ENCODE assay signal across 1 cellular context in the genomic region with DNA sequence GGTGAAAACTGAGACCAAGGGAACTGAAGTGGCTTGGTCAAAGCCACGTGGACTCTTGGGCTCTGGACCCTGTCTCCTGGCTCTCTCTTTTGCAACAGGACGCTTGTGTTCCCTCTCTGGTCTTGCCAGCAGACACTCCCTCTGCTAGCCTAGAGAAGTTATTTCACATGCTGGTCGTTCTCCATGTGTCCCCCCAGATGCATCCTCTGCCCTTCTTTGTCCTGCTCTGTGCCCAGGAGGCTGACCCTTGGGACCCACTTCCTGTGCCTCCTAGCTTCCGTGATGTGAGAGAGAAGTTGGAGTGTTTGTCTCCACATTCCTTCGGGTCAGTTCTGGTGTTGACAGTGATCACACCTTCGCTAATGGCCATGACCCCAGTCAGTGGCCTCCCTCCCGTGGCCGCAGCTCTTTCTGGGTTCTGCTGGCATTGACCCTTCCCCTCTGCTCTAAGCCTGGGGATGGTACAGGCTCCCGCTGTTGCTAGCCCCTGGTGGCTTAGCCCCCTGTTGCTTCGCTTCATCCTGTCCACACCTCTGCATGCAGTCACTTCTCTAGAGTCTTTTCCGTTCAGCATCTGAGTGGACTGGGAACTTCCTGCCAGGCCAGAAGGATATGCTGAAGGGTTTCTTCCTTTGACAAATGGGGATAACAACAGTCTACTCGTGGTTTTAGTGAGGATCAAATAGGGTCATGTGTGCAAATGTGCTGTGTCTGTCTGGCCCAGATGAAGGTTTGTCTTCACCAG.
TF ChIP-seq lines count a peak whose summit lies in the region.

No MANE protein-coding gene starts in this region.

TF ChIP-seq in HepG2, 621 proteins besides CTCF, POLR2A, EP300 and RAD21 (continued from another document and continues in another):
- TF ChIP-seq, protein P1, sequence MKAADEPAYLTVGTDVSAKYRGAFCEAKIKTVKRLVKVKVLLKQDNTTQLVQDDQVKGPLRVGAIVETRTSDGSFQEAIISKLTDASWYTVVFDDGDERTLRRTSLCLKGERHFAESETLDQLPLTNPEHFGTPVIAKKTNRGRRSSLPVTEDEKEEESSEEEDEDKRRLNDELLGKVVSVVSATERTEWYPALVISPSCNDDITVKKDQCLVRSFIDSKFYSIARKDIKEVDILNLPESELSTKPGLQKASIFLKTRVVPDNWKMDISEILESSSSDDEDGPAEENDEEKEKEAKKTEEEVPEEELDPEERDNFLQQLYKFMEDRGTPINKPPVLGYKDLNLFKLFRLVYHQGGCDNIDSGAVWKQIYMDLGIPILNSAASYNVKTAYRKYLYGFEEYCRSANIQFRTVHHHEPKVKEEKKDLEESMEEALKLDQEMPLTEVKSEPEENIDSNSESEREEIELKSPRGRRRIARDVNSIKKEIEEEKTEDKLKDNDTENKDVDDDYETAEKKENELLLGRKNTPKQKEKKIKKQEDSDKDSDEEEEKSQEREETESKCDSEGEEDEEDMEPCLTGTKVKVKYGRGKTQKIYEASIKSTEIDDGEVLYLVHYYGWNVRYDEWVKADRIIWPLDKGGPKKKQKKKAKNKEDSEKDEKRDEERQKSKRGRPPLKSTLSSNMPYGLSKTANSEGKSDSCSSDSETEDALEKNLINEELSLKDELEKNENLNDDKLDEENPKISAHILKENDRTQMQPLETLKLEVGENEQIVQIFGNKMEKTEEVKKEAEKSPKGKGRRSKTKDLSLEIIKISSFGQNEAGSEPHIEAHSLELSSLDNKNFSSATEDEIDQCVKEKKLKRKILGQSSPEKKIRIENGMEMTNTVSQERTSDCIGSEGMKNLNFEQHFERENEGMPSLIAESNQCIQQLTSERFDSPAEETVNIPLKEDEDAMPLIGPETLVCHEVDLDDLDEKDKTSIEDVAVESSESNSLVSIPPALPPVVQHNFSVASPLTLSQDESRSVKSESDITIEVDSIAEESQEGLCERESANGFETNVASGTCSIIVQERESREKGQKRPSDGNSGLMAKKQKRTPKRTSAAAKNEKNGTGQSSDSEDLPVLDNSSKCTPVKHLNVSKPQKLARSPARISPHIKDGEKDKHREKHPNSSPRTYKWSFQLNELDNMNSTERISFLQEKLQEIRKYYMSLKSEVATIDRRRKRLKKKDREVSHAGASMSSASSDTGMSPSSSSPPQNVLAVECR (CRISPR knock-in tag; IDR thresholded peaks at IDR 0.05; ENCODE audit: borderline replicate concordance) = peak; percentile 57; the same call in 1 of the 2 replicates
- no peak for TF ChIP-seq ZNF772 (CRISPR knock-in tag; IDR thresholded peaks at IDR 0.05)
- no peak for TF ChIP-seq STAG1 (CRISPR knock-in tag; IDR thresholded peaks at IDR 0.05)
- TF ChIP-seq ZNF747 (CRISPR knock-in tag; IDR thresholded peaks at IDR 0.05; ENCODE audit: borderline replicate concordance) = 0 out of 2 replicates have a peak, but pooled peaks have one; percentile 46
- no peak for TF ChIP-seq SCMH1 (CRISPR knock-in tag; IDR thresholded peaks at IDR 0.05; ENCODE audit: borderline replicate concordance)
- TF ChIP-seq ARID2 (CRISPR knock-in tag; IDR thresholded peaks at IDR 0.05; ENCODE audit: borderline replicate concordance) = no peak
- TF ChIP-seq MED1 (CRISPR knock-in tag; IDR thresholded peaks at IDR 0.05) = peak; percentile 49; the same call in 1 of the 2 replicates
- no peak for TF ChIP-seq YEATS2 (CRISPR knock-in tag; IDR thresholded peaks at IDR 0.05; ENCODE audit: borderline replicate concordance)
- TF ChIP-seq HMG20A (CRISPR knock-in tag; IDR thresholded peaks at IDR 0.05; ENCODE audit: borderline replicate concordance) = peak; percentile 53; the same call in 1 of the 2 replicates
- TF ChIP-seq ZNF136 (CRISPR knock-in tag; IDR thresholded peaks at IDR 0.05; ENCODE audit: low read depth) = peak; percentile 56; the same call in 1 of the 2 replicates
- TF ChIP-seq ELF4 (CRISPR knock-in tag; IDR thresholded peaks at IDR 0.05; ENCODE audit: borderline replicate concordance) = no peak
- TF ChIP-seq, protein P2, sequence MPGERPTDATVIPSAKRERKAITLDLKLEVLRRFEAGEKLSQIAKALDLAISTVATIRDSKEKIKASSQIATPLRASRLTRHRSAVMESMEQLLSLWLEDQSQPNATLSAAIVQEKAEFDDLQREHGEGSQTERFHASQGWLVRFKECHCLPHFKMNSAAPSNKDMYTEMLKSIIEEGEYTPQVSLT (CRISPR knock-in tag; IDR thresholded peaks at IDR 0.05; ENCODE audit: borderline replicate concordance, low read depth) = no peak
- no peak for TF ChIP-seq ZNF432 (CRISPR knock-in tag; IDR thresholded peaks at IDR 0.05; ENCODE audit: borderline replicate concordance)
- TF ChIP-seq, protein P3, sequence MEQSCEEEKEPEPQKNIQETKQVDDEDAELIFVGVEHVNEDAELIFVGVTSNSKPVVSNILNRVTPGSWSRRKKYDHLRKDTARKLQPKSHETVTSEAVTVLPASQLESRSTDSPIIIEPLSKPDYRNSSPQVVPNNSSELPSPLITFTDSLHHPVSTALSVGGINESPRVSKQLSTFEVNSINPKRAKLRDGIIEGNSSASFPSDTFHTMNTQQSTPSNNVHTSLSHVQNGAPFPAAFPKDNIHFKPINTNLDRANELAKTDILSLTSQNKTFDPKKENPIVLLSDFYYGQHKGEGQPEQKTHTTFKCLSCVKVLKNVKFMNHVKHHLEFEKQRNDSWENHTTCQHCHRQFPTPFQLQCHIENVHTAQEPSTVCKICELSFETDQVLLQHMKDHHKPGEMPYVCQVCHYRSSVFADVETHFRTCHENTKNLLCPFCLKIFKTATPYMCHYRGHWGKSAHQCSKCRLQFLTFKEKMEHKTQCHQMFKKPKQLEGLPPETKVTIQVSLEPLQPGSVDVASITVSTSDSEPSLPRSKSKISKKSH (CRISPR knock-in tag; IDR thresholded peaks at IDR 0.05; ENCODE audit: borderline replicate concordance) = no peak
- peak; percentile 48; the same call in 1 of the 2 replicates for TF ChIP-seq MEF2D (CRISPR knock-in tag; IDR thresholded peaks at IDR 0.05)
- TF ChIP-seq, protein P4, sequence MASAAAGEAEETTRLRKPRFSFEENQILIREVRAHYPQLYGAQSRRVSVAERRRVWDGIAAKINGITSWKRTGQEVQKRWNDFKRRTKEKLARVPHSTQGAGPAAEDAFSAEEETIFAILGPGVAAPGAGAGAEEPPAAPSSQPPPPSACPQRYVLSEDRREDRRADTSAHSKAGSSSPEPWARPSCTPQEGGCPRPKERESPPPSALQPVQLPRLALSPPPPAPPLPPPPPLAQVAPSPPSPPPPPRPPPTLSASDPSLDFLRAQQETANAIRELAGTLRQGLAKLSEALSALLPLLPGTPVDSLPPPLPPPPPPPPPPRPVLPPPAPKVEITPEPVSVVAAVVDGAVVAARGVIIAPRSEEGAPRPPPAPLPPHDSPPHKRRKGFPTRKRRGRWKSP (CRISPR knock-in tag; IDR thresholded peaks at IDR 0.05) = no peak
- TF ChIP-seq ZNF652 (CRISPR knock-in tag; IDR thresholded peaks at IDR 0.05; ENCODE audit: borderline replicate concordance, low read depth) = no peak
- TF ChIP-seq ZNF761 (CRISPR knock-in tag; conservative IDR thresholded peaks at IDR 0.05) = no peak
- TF ChIP-seq, protein P5, sequence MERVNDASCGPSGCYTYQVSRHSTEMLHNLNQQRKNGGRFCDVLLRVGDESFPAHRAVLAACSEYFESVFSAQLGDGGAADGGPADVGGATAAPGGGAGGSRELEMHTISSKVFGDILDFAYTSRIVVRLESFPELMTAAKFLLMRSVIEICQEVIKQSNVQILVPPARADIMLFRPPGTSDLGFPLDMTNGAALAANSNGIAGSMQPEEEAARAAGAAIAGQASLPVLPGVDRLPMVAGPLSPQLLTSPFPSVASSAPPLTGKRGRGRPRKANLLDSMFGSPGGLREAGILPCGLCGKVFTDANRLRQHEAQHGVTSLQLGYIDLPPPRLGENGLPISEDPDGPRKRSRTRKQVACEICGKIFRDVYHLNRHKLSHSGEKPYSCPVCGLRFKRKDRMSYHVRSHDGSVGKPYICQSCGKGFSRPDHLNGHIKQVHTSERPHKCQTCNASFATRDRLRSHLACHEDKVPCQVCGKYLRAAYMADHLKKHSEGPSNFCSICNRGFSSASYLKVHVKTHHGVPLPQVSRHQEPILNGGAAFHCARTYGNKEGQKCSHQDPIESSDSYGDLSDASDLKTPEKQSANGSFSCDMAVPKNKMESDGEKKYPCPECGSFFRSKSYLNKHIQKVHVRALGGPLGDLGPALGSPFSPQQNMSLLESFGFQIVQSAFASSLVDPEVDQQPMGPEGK (CRISPR knock-in tag; IDR thresholded peaks at IDR 0.05) = 0 out of 2 replicates have a peak, but pooled peaks have one; percentile 17
- 0 out of 2 replicates have a peak, but pooled peaks have one; percentile 35 for TF ChIP-seq ESRRA (CRISPR knock-in tag; IDR thresholded peaks at IDR 0.05; ENCODE audit: low read depth)
- peak; percentile 87; the same call in 1 of the 2 replicates for TF ChIP-seq ZNF775 (CRISPR knock-in tag; IDR thresholded peaks at IDR 0.05; ENCODE audit: borderline replicate concordance)
- TF ChIP-seq, protein P6, sequence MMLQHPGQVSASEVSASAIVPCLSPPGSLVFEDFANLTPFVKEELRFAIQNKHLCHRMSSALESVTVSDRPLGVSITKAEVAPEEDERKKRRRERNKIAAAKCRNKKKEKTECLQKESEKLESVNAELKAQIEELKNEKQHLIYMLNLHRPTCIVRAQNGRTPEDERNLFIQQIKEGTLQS (CRISPR knock-in tag; IDR thresholded peaks at IDR 0.05) = no peak
- TF ChIP-seq MATR3 (CRISPR knock-in tag; IDR thresholded peaks at IDR 0.05) = no peak
- TF ChIP-seq, protein P7, sequence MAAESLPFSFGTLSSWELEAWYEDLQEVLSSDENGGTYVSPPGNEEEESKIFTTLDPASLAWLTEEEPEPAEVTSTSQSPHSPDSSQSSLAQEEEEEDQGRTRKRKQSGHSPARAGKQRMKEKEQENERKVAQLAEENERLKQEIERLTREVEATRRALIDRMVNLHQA (CRISPR knock-in tag; IDR thresholded peaks at IDR 0.05) = no peak
- no peak for TF ChIP-seq U2AF1 (optimal IDR thresholded peaks at IDR 0.05; ENCODE audit: low read depth, low read length)
- TF ChIP-seq ZNF678 (CRISPR knock-in tag; IDR thresholded peaks at IDR 0.05) = no peak
- TF ChIP-seq EZH2 (conservative IDR thresholded peaks at IDR 0.05; ENCODE audit: low read depth, low read length) = no peak
- TF ChIP-seq ZNF780A (CRISPR knock-in tag; IDR thresholded peaks at IDR 0.05) = no peak
- TF ChIP-seq ZNF326 (CRISPR knock-in tag; IDR thresholded peaks at IDR 0.05; ENCODE audit: borderline replicate concordance) = no peak
- no peak for TF ChIP-seq ZNF446 (CRISPR knock-in tag; IDR thresholded peaks at IDR 0.05)
- no peak for TF ChIP-seq BRD4 (CRISPR knock-in tag; IDR thresholded peaks at IDR 0.05)
- TF ChIP-seq, protein P8, sequence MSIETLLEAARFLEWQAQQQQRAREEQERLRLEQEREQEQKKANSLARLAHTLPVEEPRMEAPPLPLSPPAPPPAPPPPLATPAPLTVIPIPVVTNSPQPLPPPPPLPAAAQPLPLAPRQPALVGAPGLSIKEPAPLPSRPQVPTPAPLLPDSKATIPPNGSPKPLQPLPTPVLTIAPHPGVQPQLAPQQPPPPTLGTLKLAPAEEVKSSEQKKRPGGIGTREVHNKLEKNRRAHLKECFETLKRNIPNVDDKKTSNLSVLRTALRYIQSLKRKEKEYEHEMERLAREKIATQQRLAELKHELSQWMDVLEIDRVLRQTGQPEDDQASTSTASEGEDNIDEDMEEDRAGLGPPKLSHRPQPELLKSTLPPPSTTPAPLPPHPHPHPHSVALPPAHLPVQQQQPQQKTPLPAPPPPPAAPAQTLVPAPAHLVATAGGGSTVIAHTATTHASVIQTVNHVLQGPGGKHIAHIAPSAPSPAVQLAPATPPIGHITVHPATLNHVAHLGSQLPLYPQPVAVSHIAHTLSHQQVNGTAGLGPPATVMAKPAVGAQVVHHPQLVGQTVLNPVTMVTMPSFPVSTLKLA (IDR thresholded peaks at IDR 0.05) = no peak
- no peak for TF ChIP-seq ZNF234 (CRISPR knock-in tag; conservative IDR thresholded peaks at IDR 0.05)
- no peak for TF ChIP-seq GATA4 (IDR thresholded peaks at IDR 0.05; ENCODE audit: borderline replicate concordance, low read depth)
- TF ChIP-seq ONECUT2 (CRISPR knock-in tag; IDR thresholded peaks at IDR 0.05) = no peak
- TF ChIP-seq, protein P9, sequence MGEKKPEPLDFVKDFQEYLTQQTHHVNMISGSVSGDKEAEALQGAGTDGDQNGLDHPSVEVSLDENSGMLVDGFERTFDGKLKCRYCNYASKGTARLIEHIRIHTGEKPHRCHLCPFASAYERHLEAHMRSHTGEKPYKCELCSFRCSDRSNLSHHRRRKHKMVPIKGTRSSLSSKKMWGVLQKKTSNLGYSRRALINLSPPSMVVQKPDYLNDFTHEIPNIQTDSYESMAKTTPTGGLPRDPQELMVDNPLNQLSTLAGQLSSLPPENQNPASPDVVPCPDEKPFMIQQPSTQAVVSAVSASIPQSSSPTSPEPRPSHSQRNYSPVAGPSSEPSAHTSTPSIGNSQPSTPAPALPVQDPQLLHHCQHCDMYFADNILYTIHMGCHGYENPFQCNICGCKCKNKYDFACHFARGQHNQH (CRISPR knock-in tag; IDR thresholded peaks at IDR 0.05) = 0 out of 2 replicates have a peak, but pooled peaks have one; percentile 18
- no peak for TF ChIP-seq ETV5 (CRISPR knock-in tag; IDR thresholded peaks at IDR 0.05; ENCODE audit: borderline replicate concordance)
- TF ChIP-seq WIZ (CRISPR knock-in tag; IDR thresholded peaks at IDR 0.05) = no peak
- TF ChIP-seq PAWR (CRISPR knock-in tag; IDR thresholded peaks at IDR 0.05; ENCODE audit: borderline replicate concordance) = no peak
- TF ChIP-seq PCBP1 (IDR thresholded peaks at IDR 0.05; ENCODE audit: borderline replicate concordance, low read depth, low read length) = no peak
- peak; percentile 49; the same call in 1 of the 2 replicates for TF ChIP-seq ELF1 (CRISPR knock-in tag; IDR thresholded peaks at IDR 0.05)
- TF ChIP-seq ZNF44 (CRISPR knock-in tag; IDR thresholded peaks at IDR 0.05) = 0 out of 2 replicates have a peak, but pooled peaks have one; percentile 39
- TF ChIP-seq TBX3 (IDR thresholded peaks at IDR 0.05; ENCODE audit: borderline replicate concordance) = peak; percentile 82
- peak; percentile 81 for TF ChIP-seq NR2C2 (CRISPR knock-in tag; IDR thresholded peaks at IDR 0.05; ENCODE audit: borderline replicate concordance)
- no peak for TF ChIP-seq TARDBP (CRISPR knock-in tag; IDR thresholded peaks at IDR 0.05)
- no peak for TF ChIP-seq ZKSCAN8 (CRISPR knock-in tag; IDR thresholded peaks at IDR 0.05; ENCODE audit: borderline replicate concordance)
- no peak for TF ChIP-seq FOSL1 (CRISPR knock-in tag; IDR thresholded peaks at IDR 0.05; ENCODE audit: borderline replicate concordance)
- TF ChIP-seq HHEX (CRISPR knock-in tag; IDR thresholded peaks at IDR 0.05) = peak; percentile 59; the same call in 1 of the 2 replicates
- no peak for TF ChIP-seq ATF7 (IDR thresholded peaks at IDR 0.05)
- TF ChIP-seq ATF7 (CRISPR knock-in tag; IDR thresholded peaks at IDR 0.05) = no peak
- TF ChIP-seq SIN3B (IDR thresholded peaks at IDR 0.05; ENCODE audit: low read length) = no peak
- TF ChIP-seq ZNF737 (CRISPR knock-in tag; IDR thresholded peaks at IDR 0.05; ENCODE audit: borderline replicate concordance) = peak; percentile 84; the same call in 1 of the 2 replicates
- TF ChIP-seq, protein P10, sequence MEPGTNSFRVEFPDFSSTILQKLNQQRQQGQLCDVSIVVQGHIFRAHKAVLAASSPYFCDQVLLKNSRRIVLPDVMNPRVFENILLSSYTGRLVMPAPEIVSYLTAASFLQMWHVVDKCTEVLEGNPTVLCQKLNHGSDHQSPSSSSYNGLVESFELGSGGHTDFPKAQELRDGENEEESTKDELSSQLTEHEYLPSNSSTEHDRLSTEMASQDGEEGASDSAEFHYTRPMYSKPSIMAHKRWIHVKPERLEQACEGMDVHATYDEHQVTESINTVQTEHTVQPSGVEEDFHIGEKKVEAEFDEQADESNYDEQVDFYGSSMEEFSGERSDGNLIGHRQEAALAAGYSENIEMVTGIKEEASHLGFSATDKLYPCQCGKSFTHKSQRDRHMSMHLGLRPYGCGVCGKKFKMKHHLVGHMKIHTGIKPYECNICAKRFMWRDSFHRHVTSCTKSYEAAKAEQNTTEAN (CRISPR knock-in tag; conservative IDR thresholded peaks at IDR 0.05) = no peak
- no peak for TF ChIP-seq ZNF296 (CRISPR knock-in tag; conservative IDR thresholded peaks at IDR 0.05)
- TF ChIP-seq ZMYM2 (CRISPR knock-in tag; IDR thresholded peaks at IDR 0.05) = no peak
